In genomic region chr2:43005211-43005974, GRCh38 we compare ENCODE assay signal across 1 cellular context.
A peak's percentile ranks its signal among the peaks of the same experiment; 100 is the strongest.
TF ChIP-seq lines count a peak whose summit lies in the region.

No MANE protein-coding gene starts in this region.

TF ChIP-seq in HepG2, 621 proteins besides CTCF, POLR2A, EP300 and RAD21 (continued from another document and continues in another):
- TF ChIP-seq ZNF597 (CRISPR knock-in tag; IDR thresholded peaks at IDR 0.05) = no peak
- peak; percentile 90 for TF ChIP-seq ZMYM4 (CRISPR knock-in tag; IDR thresholded peaks at IDR 0.05)
- TF ChIP-seq ZKSCAN1 (IDR thresholded peaks at IDR 0.05; ENCODE audit: low read length) = peak; percentile 47; the same call in 1 of the 2 replicates
- TF ChIP-seq RELA (CRISPR knock-in tag; IDR thresholded peaks at IDR 0.05) = peak; percentile 89; the same call in 1 of the 2 replicates
- no peak for TF ChIP-seq ZNF468 (CRISPR knock-in tag; IDR thresholded peaks at IDR 0.05)
- TF ChIP-seq GATAD1 (CRISPR knock-in tag; IDR thresholded peaks at IDR 0.05) = peak; percentile 61; the same call in 1 of the 2 replicates
- 0 out of 2 replicates have a peak, but pooled peaks have one; percentile 50 for TF ChIP-seq ZNF724P (CRISPR knock-in tag; IDR thresholded peaks at IDR 0.05; ENCODE audit: borderline replicate concordance)
- peak; percentile 79 for TF ChIP-seq PHF5A (CRISPR knock-in tag; IDR thresholded peaks at IDR 0.05; ENCODE audit: low read depth, unreplicated experiment)
- no peak for TF ChIP-seq SIN3B (IDR thresholded peaks at IDR 0.05; ENCODE audit: low read length)
- TF ChIP-seq RFX5 (IDR thresholded peaks at IDR 0.05; ENCODE audit: low read depth, low read length) = no peak
- TF ChIP-seq ZNF503 (CRISPR knock-in tag; IDR thresholded peaks at IDR 0.05) = peak; percentile 84
- no peak for TF ChIP-seq SMC3 (IDR thresholded peaks at IDR 0.05; ENCODE audit: low read length)
- no peak for TF ChIP-seq ISX (CRISPR knock-in tag; conservative IDR thresholded peaks at IDR 0.05)
- peak; percentile 88 for TF ChIP-seq ZNF776 (CRISPR knock-in tag; IDR thresholded peaks at IDR 0.05)
- TF ChIP-seq HNF4A (CRISPR knock-in tag; IDR thresholded peaks at IDR 0.05) = peak; percentile 62
- TF ChIP-seq MIER2 (CRISPR knock-in tag; IDR thresholded peaks at IDR 0.05) = peak; percentile 65; the same call in 1 of the 2 replicates
- peak; percentile 61; the same call in 1 of the 2 replicates for TF ChIP-seq ZNF563 (CRISPR knock-in tag; IDR thresholded peaks at IDR 0.05)
- no peak; the same call in 1 of the 2 replicates for TF ChIP-seq MXD3 (CRISPR knock-in tag; IDR thresholded peaks at IDR 0.05)
- TF ChIP-seq TARDBP (CRISPR knock-in tag; IDR thresholded peaks at IDR 0.05) = peak; percentile 98
- peak; percentile 66; the same call in 1 of the 2 replicates for TF ChIP-seq MAZ (IDR thresholded peaks at IDR 0.05; ENCODE audit: borderline replicate concordance, low read depth, low read length)
- TF ChIP-seq MAZ (CRISPR knock-in tag; IDR thresholded peaks at IDR 0.05; ENCODE audit: low read depth) = peak; percentile 32; the same call in 1 of the 2 replicates
- TF ChIP-seq KDM6A (CRISPR knock-in tag; IDR thresholded peaks at IDR 0.05; ENCODE audit: low read depth) = peak; percentile 65
- no peak for TF ChIP-seq SNRNP70 (IDR thresholded peaks at IDR 0.05; ENCODE audit: low read depth, low read length)
- no peak; the same call in 1 of the 2 replicates for TF ChIP-seq CCDC6 (CRISPR knock-in tag; IDR thresholded peaks at IDR 0.05)
- TF ChIP-seq ZIK1 (CRISPR knock-in tag; IDR thresholded peaks at IDR 0.05; ENCODE audit: borderline replicate concordance, low read depth) = no peak; the same call in 1 of the 2 replicates
- TF ChIP-seq ZBTB43 (CRISPR knock-in tag; conservative IDR thresholded peaks at IDR 0.05) = peak; percentile 69; the same call in 1 of the 2 replicates
- no peak for TF ChIP-seq STAT5B (CRISPR knock-in tag; IDR thresholded peaks at IDR 0.05)
- 0 out of 2 replicates have a peak, but pooled peaks have one; percentile 64 for TF ChIP-seq ZNF782 (CRISPR knock-in tag; IDR thresholded peaks at IDR 0.05; ENCODE audit: borderline replicate concordance)
- TF ChIP-seq HNRNPH1 (optimal IDR thresholded peaks at IDR 0.05; ENCODE audit: low read depth, low read length) = no peak
- TF ChIP-seq PLSCR1 (CRISPR knock-in tag; IDR thresholded peaks at IDR 0.05; ENCODE audit: borderline replicate concordance) = no peak
- 0 out of 2 replicates have a peak, but pooled peaks have one; percentile 68 for TF ChIP-seq ZNF224 (CRISPR knock-in tag; IDR thresholded peaks at IDR 0.05)
- TF ChIP-seq BRCA1 (CRISPR knock-in tag; IDR thresholded peaks at IDR 0.05) = no peak
- peak; percentile 92 for TF ChIP-seq ZNF362 (CRISPR knock-in tag; IDR thresholded peaks at IDR 0.05; ENCODE audit: borderline replicate concordance)
- no peak for TF ChIP-seq TRIM24 (CRISPR knock-in tag; IDR thresholded peaks at IDR 0.05)
- no peak for TF ChIP-seq ZNF33B (CRISPR knock-in tag; IDR thresholded peaks at IDR 0.05)
- TF ChIP-seq THYN1 (CRISPR knock-in tag; IDR thresholded peaks at IDR 0.05; ENCODE audit: borderline replicate concordance, low read depth) = no peak
- 0 out of 2 replicates have a peak, but pooled peaks have one; percentile 76 for TF ChIP-seq CAMTA2 (CRISPR knock-in tag; IDR thresholded peaks at IDR 0.05; ENCODE audit: borderline replicate concordance)
- TF ChIP-seq AHR (CRISPR knock-in tag; IDR thresholded peaks at IDR 0.05) = 0 out of 2 replicates have a peak, but pooled peaks have one; percentile 49
- no peak for TF ChIP-seq PTBP1 (IDR thresholded peaks at IDR 0.05; ENCODE audit: low read depth, low read length, poor library complexity, severe bottlenecking)
- no peak for TF ChIP-seq ZNF318 (CRISPR knock-in tag; IDR thresholded peaks at IDR 0.05)
- peak; percentile 87 for TF ChIP-seq POLR2AphosphoS5 (IDR thresholded peaks at IDR 0.05; ENCODE audit: low read depth, low read length)
- peak; percentile 74; the same call in 1 of the 2 replicates for TF ChIP-seq TP53 (CRISPR knock-in tag; conservative IDR thresholded peaks at IDR 0.05)
- peak; percentile 96 for TF ChIP-seq POLR2G (IDR thresholded peaks at IDR 0.05; ENCODE audit: low read depth, low read length)
- TF ChIP-seq FOXK2 (IDR thresholded peaks at IDR 0.05) = no peak
- peak; percentile 93 for TF ChIP-seq IRF2 (CRISPR knock-in tag; IDR thresholded peaks at IDR 0.05)
